In genomic region chrX:12979011-12979629, GRCh38 we compare ENCODE assay signal across 9 cellular contexts. TPM values are rescaled to one million over a fixed set of nuclear protein-coding genes. Genes with fewer than 3 reads are reported as not detected.
A peak's percentile ranks its signal among the peaks of the same experiment; 100 is the strongest.
DNase-seq lines count a peak whose midpoint lies in the region; ATAC-seq, FAIRE-seq and TF ChIP-seq lines count a peak whose summit lies in the region.
"Had no signal": no experiment of that assay in that cellular context is flagged by ENCODE, and none has a peak within 500 bp of the region (broad histone marks: within the 10 kb centered on the region; RNA-seq: fewer than 3 reads in every experiment).

No MANE protein-coding gene starts in this region.

- intact Hi-C loops in endothelial cell of umbilical vein (cut with micrococcal nuclease): loop anchor here (1.0 to 2.0 kb wide), 4 partner anchors 32 to 272 kb away; no protein-coding TSS in a partner anchor
- intact Hi-C loops in mucosa of descending colon (cut with DNase I, micrococcal nuclease): loop anchor here in 1 of 2 donors (10.0 kb wide), 1 partner anchor 506 kb away; no protein-coding TSS in a partner anchor
- intact Hi-C loops in A673 (cut with micrococcal nuclease; ENCODE audit: unreplicated experiment): loop anchor here (10.0 kb wide), 2 partner anchors 246 to 666 kb away; no protein-coding TSS in a partner anchor

- no peaks in the 10 kb centered on the region for H4K20me1 ChIP-seq in endothelial cell of umbilical vein (replicated peaks; ENCODE audit: control insufficient read depth, extremely low read depth, insufficient read depth, low read length)

- TF ChIP-seq POLR2A in NB4 (IDR thresholded peaks at IDR 0.05; ENCODE audit: extremely low read depth, insufficient read length) (no peak), endothelial cell of umbilical vein (IDR thresholded peaks at IDR 0.05; ENCODE audit: low read depth, low read length) (peak; percentile 1)

- FAIRE-seq in GM18507 (lab: Jason Lieb, UNC): peak; percentile 55
- FAIRE-seq in endothelial cell of umbilical vein (lab: Jason Lieb, UNC): peak; percentile 62

- H3K9me1 ChIP-seq in endothelial cell of umbilical vein (replicated peaks; ENCODE audit: control insufficient read depth, extremely low read depth, insufficient read depth, low read length): no peaks in the 10 kb centered on the region

- no TSS peak for BruUV-seq in endothelial cell of umbilical vein (replicated peaks; lab: Mats Ljungman, UMichigan)
- no TSS peak for BruUV-seq in A673 (replicated peaks; lab: Mats Ljungman, UMichigan)

- ATAC-seq in mucosa of descending colon: no peak
- no peak for ATAC-seq in activated CD4-positive, CD25-positive, alpha-beta regulatory T cell treated with anti-CD3 and anti-CD28 coated beads, Interleukin-2, amount 50 U/mL, for 24 hours

- H3K4me1 ChIP-seq in endothelial cell of umbilical vein (ENCODE audit: control insufficient read depth, extremely low read depth, insufficient read depth, low read length) (peaks cover 10% of the 10 kb centered on the region), skeletal muscle satellite cell (ENCODE audit: control insufficient read depth, insufficient read depth, low read length) (peaks cover 8% of the 10 kb centered on the region), mucosa of descending colon (ENCODE audit: low read depth) (no peaks in the 10 kb centered on the region), A673 (ENCODE audit: insufficient read depth, low read length, poor library complexity, severe bottlenecking) (no peaks in the 10 kb centered on the region)

- POLR2A ChIA-PET in endothelial cell of umbilical vein (lab: Charles Lee): interaction anchor here (0.6 to 3.2 kb wide), 20 partner anchors 9 to 509 kb away, joined by 3 to 23 read pairs (median 8); no protein-coding TSS in a partner anchor
- POLR2A ChIA-PET in A673 (lab: Charles Lee; ENCODE audit: low non-redundant PET): no interaction called here

- DNase-seq in GM18507 (ENCODE audit: extremely low spot score, insufficient read length, low read depth) (no peak), NB4 (ENCODE audit: low read depth) (no peak), endothelial cell of umbilical vein (ENCODE audit: low read depth, low spot score) (no peak), mucosa of descending colon (no peak), MG63 (no peak), A673 (ENCODE audit: low spot score) (no peak)
- DNase-seq: NCI-H1048 had no signal

- no peak overlapping the region for H3K4me2 ChIP-seq in endothelial cell of umbilical vein (ENCODE audit: insufficient read depth, low read length)
- H3K4me2 ChIP-seq in skeletal muscle satellite cell (ENCODE audit: low read length): no peak overlapping the region

- H2AFZ ChIP-seq in endothelial cell of umbilical vein (ENCODE audit: low read depth, low read length): no peak overlapping the region

- H3K27ac ChIP-seq in endothelial cell of umbilical vein (ENCODE audit: insufficient read depth, low read depth, low read length): peak overlapping the region; percentile 88
- no peak overlapping the region for H3K27ac ChIP-seq in A673 (ENCODE audit: low read depth, low read length, poor library complexity, severe bottlenecking)

- H3K27me3 ChIP-seq in endothelial cell of umbilical vein (ENCODE audit: control insufficient read depth in 2 of 2, insufficient read depth in 2 of 2, low read length in 2 of 2) (no peaks in the 10 kb centered on the region), skeletal muscle satellite cell (ENCODE audit: control insufficient read depth, insufficient read depth, low read length) (no peaks in the 10 kb centered on the region), MG63 (no peaks in the 10 kb centered on the region), A673 (replicated peaks; ENCODE audit: insufficient read depth, low read depth, low read length, poor library complexity) (no peaks in the 10 kb centered on the region)

- H3K9ac ChIP-seq in endothelial cell of umbilical vein (replicated peaks; ENCODE audit: extremely low read depth, insufficient read depth, low read length): peak overlapping the region; percentile 52
- peak overlapping the region; percentile 99 for H3K9ac ChIP-seq in skeletal muscle satellite cell (ENCODE audit: low read depth, low read length)

- TF ChIP-seq CTCF in NB4 (IDR thresholded peaks at IDR 0.05; ENCODE audit: low read depth, low read length): no peak
- TF ChIP-seq CTCF in endothelial cell of umbilical vein (IDR thresholded peaks at IDR 0.05; ENCODE audit: extremely low read depth in 1 of 2, insufficient read depth in 1 of 2, low read depth in 1 of 2, low read length in 2 of 2): no peak
- TF ChIP-seq CTCF in mucosa of descending colon (IDR thresholded peaks at IDR 0.05): no peak
- no peak for TF ChIP-seq CTCF in A673 (conservative IDR thresholded peaks at IDR 0.05; ENCODE audit: low read depth, low read length)

- CTCF ChIA-PET in endothelial cell of umbilical vein (lab: Charles Lee): interaction anchor here (1.2 to 4.2 kb wide), 8 partner anchors 33 to 509 kb away, joined by 4 to 64 read pairs (median 5); no protein-coding TSS in a partner anchor
- CTCF ChIA-PET in A673 (lab: Charles Lee): no interaction called here

- H3K4me3 ChIP-seq in NB4 (ENCODE audit: low read depth, low read length) (peak overlapping the region; percentile 96), endothelial cell of umbilical vein (replicated peaks in 1 of 3; ENCODE audit: insufficient read depth in 1 of 3, low read depth in 1 of 3, low read length in 3 of 3) (no peak overlapping the region), skeletal muscle satellite cell (ENCODE audit: low read length) (no peak overlapping the region), mucosa of descending colon (no peak overlapping the region), MG63 (no peak overlapping the region), A673 (ENCODE audit: low read depth, low read length, poor library complexity, severe bottlenecking) (no peak overlapping the region)

- H3K36me3 ChIP-seq in endothelial cell of umbilical vein (ENCODE audit: control insufficient read depth in 2 of 2, extremely low read depth in 1 of 2, insufficient read depth in 2 of 2, low read length in 2 of 2): peaks cover 0 to 2% of the 10 kb centered on the region in 2 experiments
- H3K36me3 ChIP-seq in skeletal muscle satellite cell (ENCODE audit: insufficient read depth, low read length): peaks cover 26% of the 10 kb centered on the region
- no peaks in the 10 kb centered on the region for H3K36me3 ChIP-seq in mucosa of descending colon (ENCODE audit: low read depth)
- peaks cover 25% of the 10 kb centered on the region for H3K36me3 ChIP-seq in MG63
- peaks cover 6% of the 10 kb centered on the region for H3K36me3 ChIP-seq in A673 (ENCODE audit: insufficient read depth, low read length, poor library complexity, severe bottlenecking)

- H3K9me3 ChIP-seq in endothelial cell of umbilical vein (replicated peaks; ENCODE audit: control insufficient read depth, insufficient read depth, low read length): no peaks in the 10 kb centered on the region
- no peaks in the 10 kb centered on the region for H3K9me3 ChIP-seq in skeletal muscle satellite cell (replicated peaks; ENCODE audit: low read length)
- no peaks in the 10 kb centered on the region for H3K9me3 ChIP-seq in mucosa of descending colon
- no peaks in the 10 kb centered on the region for H3K9me3 ChIP-seq in MG63
- no peaks in the 10 kb centered on the region for H3K9me3 ChIP-seq in A673 (ENCODE audit: low read depth, low read length, poor library complexity, severe bottlenecking)

- dilution Hi-C loops in endothelial cell of umbilical vein (cut with MboI; ENCODE audit: extremely low pct_ligation_motif_present, low sequenced_read_pairs): no loop called here

- H3K79me2 ChIP-seq in endothelial cell of umbilical vein (ENCODE audit: control insufficient read depth, insufficient read depth, low read length): peaks cover 28% of the 10 kb centered on the region

TF ChIP-seq in endothelial cell of umbilical vein, 7 proteins besides CTCF, POLR2A, EP300 and RAD21:
- TF ChIP-seq FOS (IDR thresholded peaks at IDR 0.05; ENCODE audit: borderline replicate concordance, insufficient read depth, low read length): no peak
- no peak for TF ChIP-seq POLR2AphosphoS5 (IDR thresholded peaks at IDR 0.05; ENCODE audit: insufficient read depth, low read depth, low read length)
- TF ChIP-seq MYC (IDR thresholded peaks at IDR 0.05; ENCODE audit: low read depth, low read length): no peak
- TF ChIP-seq GATA2 (IDR thresholded peaks at IDR 0.05; ENCODE audit: insufficient read depth, insufficient read length, low read depth, low read length): no peak
- no peak for TF ChIP-seq MAX (IDR thresholded peaks at IDR 0.05; ENCODE audit: insufficient read depth, insufficient read length)
- TF ChIP-seq JUN (IDR thresholded peaks at IDR 0.05; ENCODE audit: borderline replicate concordance, insufficient read depth, insufficient read length, low read depth): no peak
- TF ChIP-seq EZH2 (IDR thresholded peaks at IDR 0.05; ENCODE audit: borderline replicate concordance, low read depth, low read length, severe bottlenecking): no peak

RNA-seq across cellular contexts. Expression of gene TMSB4X, which starts 4.2 kb away (rescaled TPM):
- total RNA-seq in endothelial cell of umbilical vein (6,742 and 6,858 TPM in 2 replicates), mucosa of descending colon (1,000 to 10,000 TPM; 2,288 to 5,392 (median 5,014) TPM), A673 (2021) (975 and 1,093 TPM in 2 replicates)
- 4,136 and 4,540 TPM in 2 replicates for polyA plus RNA-seq in endothelial cell of umbilical vein
- polyA plus RNA-seq in endothelial cell of umbilical vein (2011; cell fraction: cytosol; rRNA removed): 5,392 and 6,117 TPM in 2 replicates
- polyA plus RNA-seq in endothelial cell of umbilical vein (2011; cell fraction: nucleus; rRNA removed): 1,581 and 1,597 TPM in 2 replicates
- 9,118 and 13,019 TPM in 2 replicates for polyA plus RNA-seq in endothelial cell of umbilical vein (2012)
- 2,966 and 3,319 TPM in 2 replicates for polyA minus RNA-seq in endothelial cell of umbilical vein
- 185 TPM for polyA minus RNA-seq in endothelial cell of umbilical vein (2011; cell fraction: cytosol; rRNA and poly(A)+ RNA removed)
- polyA minus RNA-seq in endothelial cell of umbilical vein (2011; cell fraction: nucleus; rRNA and poly(A)+ RNA removed): 736 and 796 TPM in 2 replicates
- 6,299 and 7,116 TPM in 2 replicates for total RNA-seq in skeletal muscle satellite cell (2012; rRNA removed)
- 1,177 and 1,592 TPM in 2 replicates for total RNA-seq in MG63 (2014; rRNA removed; shearing (Covaris generic); ENCODE audit: low replicate concordance)
